In genomic region chr3:176765491-176765890, GRCh38 we compare ENCODE assay signal across 25 cellular contexts.
"Had no signal": no experiment of that assay in that cellular context is flagged by ENCODE, and none has a peak within 500 bp of the region (broad histone marks: within the 10 kb centered on the region; RNA-seq: fewer than 3 reads in every experiment).

No MANE protein-coding gene starts in this region.

- H3K27me3 ChIP-seq: left lung, pancreas, spleen, suprapubic skin, tibial artery, upper lobe of right lung had no signal

- DNase-seq: immature natural killer cell; kidney; left colon; left lung; lower lobe of right lung; mammary epithelial cell; mesenchymal stem cell; naive thymus-derived CD8-positive, alpha-beta T cell; nucleus accumbens; pancreas; posterior cingulate gyrus; retina; right cardiac atrium; small intestine; spleen; stimulated activated CD4-positive, alpha-beta T cell treated with anti-CD3 and anti-CD28 coated beads, Interleukin-4, amount 100 ng/mL, for 24 hours; stimulated activated naive CD4-positive, alpha-beta T cell; tibial artery; trophoblast cell; upper lobe of right lung had no signal

- H3K36me3 ChIP-seq: left lung, lower lobe of right lung, pancreas, prostate gland, spleen, suprapubic skin, thoracic aorta, tibial artery, upper lobe of right lung had no signal

- H3K9me3 ChIP-seq: lower lobe of right lung, pancreas, prostate gland, suprapubic skin, thoracic aorta, tibial artery, upper lobe of right lung had no signal

- H3K4me3 ChIP-seq: left lung, lower lobe of right lung, pancreas, prostate gland, spleen, suprapubic skin, thoracic aorta, tibial artery, upper lobe of right lung had no signal

- ATAC-seq: left colon; left lung; lower lobe of right lung; naive thymus-derived CD8-positive, alpha-beta T cell; pancreas; right cardiac atrium; sciatic nerve; stimulated activated effector memory CD8-positive, alpha-beta T cell treated with anti-CD3 and anti-CD28 coated beads, Interleukin-12 subunit alpha, Interleukin-12 subunit beta, amount 100 ng/mL, for 72 hours; upper lobe of right lung had no signal

- H3K4me1 ChIP-seq: left lung, lower lobe of right lung, prostate gland, spleen, suprapubic skin, upper lobe of right lung had no signal

- H3K27ac ChIP-seq: left lung, lower lobe of right lung, pancreas, prostate gland, spleen, suprapubic skin, thoracic aorta, tibial artery, upper lobe of right lung had no signal
